Comparison of ENCODE assay signal across 30 cellular contexts in the genomic region with DNA sequence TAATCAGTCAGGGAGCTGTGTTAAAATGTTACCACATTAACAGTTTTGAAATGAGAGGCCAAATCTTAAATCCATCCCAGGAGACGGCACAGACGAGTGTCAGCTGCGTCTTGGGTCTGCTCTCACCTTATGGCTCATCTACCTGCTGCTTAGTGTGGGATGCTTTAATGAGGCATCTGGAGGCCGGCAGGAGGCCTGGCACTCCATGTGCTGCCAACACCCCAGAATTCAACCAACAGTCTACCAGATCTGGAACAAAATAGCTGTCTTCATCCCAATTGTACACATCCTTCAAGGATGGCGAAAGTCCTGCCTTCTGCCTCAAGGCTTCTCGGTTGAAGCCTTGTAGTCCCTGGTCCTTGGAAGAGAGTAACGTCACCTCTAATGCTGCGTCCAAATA. TPM values are rescaled to one million over a fixed set of nuclear protein-coding genes. Genes with fewer than 3 reads are reported as not detected.
"Had no signal": no experiment of that assay in that cellular context is flagged by ENCODE, and none has a peak within 500 bp of the region (broad histone marks: within the 10 kb centered on the region; RNA-seq: fewer than 3 reads in every experiment).

No MANE protein-coding gene starts in this region.

- ATAC-seq: activated T-helper 17 cell treated with anti-CD3 and anti-CD28 coated beads, Interleukin-2, amount 50 U/mL, for 72 hours; body of pancreas; effector memory CD8-positive, alpha-beta T cell; foreskin keratinocyte; gastrocnemius medialis; heart left ventricle had no signal

- DNase-seq: activated CD4-positive, alpha-beta memory T cell treated with anti-CD3 and anti-CD28 coated beads, Interleukin-2, amount 10 ng/mL, durations not matched to agents 7 days and 5 days; activated CD4-positive, alpha-beta T cell treated with anti-CD3 and anti-CD28 coated beads for 4 hours; activated CD4-positive, alpha-beta T cell treated with anti-CD3 and anti-CD28 coated beads, Interleukin-2, amount 10 ng/mL, durations not matched to agents 7 days and 5 days; activated CD4-positive, alpha-beta T cell treated with anti-CD3 and anti-CD28 coated beads, Interleukin-2, amount 50 U/mL, for 4 hours; activated CD4-positive, CD25-positive, alpha-beta regulatory T cell; activated CD4-positive, CD25-positive, alpha-beta regulatory T cell treated with anti-CD3 and anti-CD28 coated beads, Interleukin-2, amount 50 U/mL, for 72 hours; activated CD8-positive, alpha-beta memory T cell treated with anti-CD3 and anti-CD28 coated beads, Interleukin-2, amount 50 U/mL, for 48 hours; activated effector memory CD4-positive, alpha-beta T cell treated with Interleukin-2 at 50 U/mL for 16 hours; activated gamma-delta T cell treated with Interleukin-2 at 50 U/mL for 16 hours; activated naive CD4-positive, alpha-beta T cell treated with anti-CD3 and anti-CD28 coated beads, Interleukin-2, amount 50 U/mL, for 16 hours; activated naive CD4-positive, alpha-beta T cell treated with Interleukin-2 at 50 U/mL for 16 hours; activated T-cell treated with anti-CD3 and anti-CD28 coated beads for 4 hours; activated T-cell treated with anti-CD3 and anti-CD28 coated beads, Interleukin-2, amount 50 U/mL, for 24 hours; amniotic stem cell; anterior cingulate cortex; body of pancreas; cortex of kidney; dermis blood vessel endothelial cell; effector CD4-positive, alpha-beta T cell; effector memory CD8-positive, alpha-beta T cell; erythroblast; foreskin keratinocyte; gastrocnemius medialis; glutamatergic neuron; heart left ventricle; T-helper 2 cell had no signal

RNA-seq across cellular contexts. Expression of gene PRKACG, which starts 12.0 kb away (rescaled TPM):
- total RNA-seq: activated CD4-positive, alpha-beta memory T cell treated with anti-CD3 and anti-CD28 coated beads, Interleukin-2, amount 10 ng/mL, durations not matched to agents 7 days and 5 days; activated CD4-positive, alpha-beta T cell treated with anti-CD3 and anti-CD28 coated beads, Interleukin-2, amount 10 ng/mL, durations not matched to agents 7 days and 5 days; activated T-helper 17 cell treated with anti-CD3 and anti-CD28 coated beads, Interleukin-2, amount 50 U/mL, for 72 hours; body of pancreas; chondrocyte; dermis blood vessel endothelial cell; esophagus muscularis mucosa; foreskin keratinocyte; gastrocnemius medialis; heart left ventricle; T-helper 1 cell treated with Interleukin-12 subunit alpha and Interleukin-12 subunit beta and Interleukin-4 antibody, amounts not matched to agents 30 ng/mL and 1 ng/mL, for 36 hours had no signal
